ENCODE assay signal across 1 cellular context in genomic region chr6:11043961-11044711, GRCh38.
TF ChIP-seq lines count a peak whose summit lies in the region.

Gene ELOVL2 (minus strand): TSS chr6:11044305. CDS start chr6:11044230, 75 bp downstream.

TF ChIP-seq in HepG2, 621 proteins besides CTCF, POLR2A, EP300 and RAD21 (continued from another document and continues in another):
- no peak; the same call in 1 of the 2 replicates for TF ChIP-seq ZNF646 (CRISPR knock-in tag; IDR thresholded peaks at IDR 0.05)
- no peak for TF ChIP-seq ZNF879 (CRISPR knock-in tag; IDR thresholded peaks at IDR 0.05)
- TF ChIP-seq AGO2 (optimal IDR thresholded peaks at IDR 0.05; ENCODE audit: low read depth, low read length) = peak; percentile 17
- no peak; the same call in 1 of the 2 replicates for TF ChIP-seq ZFP82 (CRISPR knock-in tag; IDR thresholded peaks at IDR 0.05; ENCODE audit: borderline replicate concordance)
- TF ChIP-seq ZNF562 (CRISPR knock-in tag; IDR thresholded peaks at IDR 0.05; ENCODE audit: borderline replicate concordance) = no peak
- peak; percentile 99 for TF ChIP-seq SALL2 (CRISPR knock-in tag; IDR thresholded peaks at IDR 0.05)
- TF ChIP-seq, protein P1, sequence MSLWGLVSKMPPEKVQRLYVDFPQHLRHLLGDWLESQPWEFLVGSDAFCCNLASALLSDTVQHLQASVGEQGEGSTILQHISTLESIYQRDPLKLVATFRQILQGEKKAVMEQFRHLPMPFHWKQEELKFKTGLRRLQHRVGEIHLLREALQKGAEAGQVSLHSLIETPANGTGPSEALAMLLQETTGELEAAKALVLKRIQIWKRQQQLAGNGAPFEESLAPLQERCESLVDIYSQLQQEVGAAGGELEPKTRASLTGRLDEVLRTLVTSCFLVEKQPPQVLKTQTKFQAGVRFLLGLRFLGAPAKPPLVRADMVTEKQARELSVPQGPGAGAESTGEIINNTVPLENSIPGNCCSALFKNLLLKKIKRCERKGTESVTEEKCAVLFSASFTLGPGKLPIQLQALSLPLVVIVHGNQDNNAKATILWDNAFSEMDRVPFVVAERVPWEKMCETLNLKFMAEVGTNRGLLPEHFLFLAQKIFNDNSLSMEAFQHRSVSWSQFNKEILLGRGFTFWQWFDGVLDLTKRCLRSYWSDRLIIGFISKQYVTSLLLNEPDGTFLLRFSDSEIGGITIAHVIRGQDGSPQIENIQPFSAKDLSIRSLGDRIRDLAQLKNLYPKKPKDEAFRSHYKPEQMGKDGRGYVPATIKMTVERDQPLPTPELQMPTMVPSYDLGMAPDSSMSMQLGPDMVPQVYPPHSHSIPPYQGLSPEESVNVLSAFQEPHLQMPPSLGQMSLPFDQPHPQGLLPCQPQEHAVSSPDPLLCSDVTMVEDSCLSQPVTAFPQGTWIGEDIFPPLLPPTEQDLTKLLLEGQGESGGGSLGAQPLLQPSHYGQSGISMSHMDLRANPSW (CRISPR knock-in tag; IDR thresholded peaks at IDR 0.05; ENCODE audit: borderline replicate concordance) = no peak
- peak; percentile 47; the same call in 1 of the 2 replicates for TF ChIP-seq SMC3 (IDR thresholded peaks at IDR 0.05; ENCODE audit: low read length)
- TF ChIP-seq, protein P2, sequence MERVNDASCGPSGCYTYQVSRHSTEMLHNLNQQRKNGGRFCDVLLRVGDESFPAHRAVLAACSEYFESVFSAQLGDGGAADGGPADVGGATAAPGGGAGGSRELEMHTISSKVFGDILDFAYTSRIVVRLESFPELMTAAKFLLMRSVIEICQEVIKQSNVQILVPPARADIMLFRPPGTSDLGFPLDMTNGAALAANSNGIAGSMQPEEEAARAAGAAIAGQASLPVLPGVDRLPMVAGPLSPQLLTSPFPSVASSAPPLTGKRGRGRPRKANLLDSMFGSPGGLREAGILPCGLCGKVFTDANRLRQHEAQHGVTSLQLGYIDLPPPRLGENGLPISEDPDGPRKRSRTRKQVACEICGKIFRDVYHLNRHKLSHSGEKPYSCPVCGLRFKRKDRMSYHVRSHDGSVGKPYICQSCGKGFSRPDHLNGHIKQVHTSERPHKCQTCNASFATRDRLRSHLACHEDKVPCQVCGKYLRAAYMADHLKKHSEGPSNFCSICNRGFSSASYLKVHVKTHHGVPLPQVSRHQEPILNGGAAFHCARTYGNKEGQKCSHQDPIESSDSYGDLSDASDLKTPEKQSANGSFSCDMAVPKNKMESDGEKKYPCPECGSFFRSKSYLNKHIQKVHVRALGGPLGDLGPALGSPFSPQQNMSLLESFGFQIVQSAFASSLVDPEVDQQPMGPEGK (CRISPR knock-in tag; IDR thresholded peaks at IDR 0.05) = peak; percentile 73
- no peak for TF ChIP-seq TGIF2 (CRISPR knock-in tag; IDR thresholded peaks at IDR 0.05)
- TF ChIP-seq ZUFSP (CRISPR knock-in tag; IDR thresholded peaks at IDR 0.05; ENCODE audit: borderline replicate concordance) = no peak
- TF ChIP-seq, protein P3, sequence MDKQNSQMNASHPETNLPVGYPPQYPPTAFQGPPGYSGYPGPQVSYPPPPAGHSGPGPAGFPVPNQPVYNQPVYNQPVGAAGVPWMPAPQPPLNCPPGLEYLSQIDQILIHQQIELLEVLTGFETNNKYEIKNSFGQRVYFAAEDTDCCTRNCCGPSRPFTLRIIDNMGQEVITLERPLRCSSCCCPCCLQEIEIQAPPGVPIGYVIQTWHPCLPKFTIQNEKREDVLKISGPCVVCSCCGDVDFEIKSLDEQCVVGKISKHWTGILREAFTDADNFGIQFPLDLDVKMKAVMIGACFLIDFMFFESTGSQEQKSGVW (CRISPR knock-in tag; IDR thresholded peaks at IDR 0.05; ENCODE audit: borderline replicate concordance) = no peak
- TF ChIP-seq CHD4 (IDR thresholded peaks at IDR 0.05; ENCODE audit: borderline replicate concordance, low read length) = no peak
- TF ChIP-seq ZNF770 (CRISPR knock-in tag; IDR thresholded peaks at IDR 0.05) = no peak; the same call in 1 of the 2 replicates
- peak; percentile 81 for TF ChIP-seq ZNF329 (CRISPR knock-in tag; IDR thresholded peaks at IDR 0.05; ENCODE audit: low read depth)
- TF ChIP-seq SIX4 (CRISPR knock-in tag; IDR thresholded peaks at IDR 0.05) = no peak
- TF ChIP-seq, protein P4, sequence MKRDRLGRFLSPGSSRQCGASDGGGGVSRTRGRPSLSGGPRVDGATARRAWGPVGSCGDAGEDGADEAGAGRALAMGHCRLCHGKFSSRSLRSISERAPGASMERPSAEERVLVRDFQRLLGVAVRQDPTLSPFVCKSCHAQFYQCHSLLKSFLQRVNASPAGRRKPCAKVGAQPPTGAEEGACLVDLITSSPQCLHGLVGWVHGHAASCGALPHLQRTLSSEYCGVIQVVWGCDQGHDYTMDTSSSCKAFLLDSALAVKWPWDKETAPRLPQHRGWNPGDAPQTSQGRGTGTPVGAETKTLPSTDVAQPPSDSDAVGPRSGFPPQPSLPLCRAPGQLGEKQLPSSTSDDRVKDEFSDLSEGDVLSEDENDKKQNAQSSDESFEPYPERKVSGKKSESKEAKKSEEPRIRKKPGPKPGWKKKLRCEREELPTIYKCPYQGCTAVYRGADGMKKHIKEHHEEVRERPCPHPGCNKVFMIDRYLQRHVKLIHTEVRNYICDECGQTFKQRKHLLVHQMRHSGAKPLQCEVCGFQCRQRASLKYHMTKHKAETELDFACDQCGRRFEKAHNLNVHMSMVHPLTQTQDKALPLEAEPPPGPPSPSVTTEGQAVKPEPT (CRISPR knock-in tag; IDR thresholded peaks at IDR 0.05; ENCODE audit: low read depth) = no peak
- TF ChIP-seq ZNF235 (CRISPR knock-in tag; IDR thresholded peaks at IDR 0.05; ENCODE audit: borderline replicate concordance) = no peak
- 0 out of 2 replicates have a peak, but pooled peaks have one; percentile 71 for TF ChIP-seq ESRRA (CRISPR knock-in tag; IDR thresholded peaks at IDR 0.05; ENCODE audit: low read depth)
- TF ChIP-seq, protein P5, sequence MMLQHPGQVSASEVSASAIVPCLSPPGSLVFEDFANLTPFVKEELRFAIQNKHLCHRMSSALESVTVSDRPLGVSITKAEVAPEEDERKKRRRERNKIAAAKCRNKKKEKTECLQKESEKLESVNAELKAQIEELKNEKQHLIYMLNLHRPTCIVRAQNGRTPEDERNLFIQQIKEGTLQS (CRISPR knock-in tag; IDR thresholded peaks at IDR 0.05) = no peak
- TF ChIP-seq, protein P6, sequence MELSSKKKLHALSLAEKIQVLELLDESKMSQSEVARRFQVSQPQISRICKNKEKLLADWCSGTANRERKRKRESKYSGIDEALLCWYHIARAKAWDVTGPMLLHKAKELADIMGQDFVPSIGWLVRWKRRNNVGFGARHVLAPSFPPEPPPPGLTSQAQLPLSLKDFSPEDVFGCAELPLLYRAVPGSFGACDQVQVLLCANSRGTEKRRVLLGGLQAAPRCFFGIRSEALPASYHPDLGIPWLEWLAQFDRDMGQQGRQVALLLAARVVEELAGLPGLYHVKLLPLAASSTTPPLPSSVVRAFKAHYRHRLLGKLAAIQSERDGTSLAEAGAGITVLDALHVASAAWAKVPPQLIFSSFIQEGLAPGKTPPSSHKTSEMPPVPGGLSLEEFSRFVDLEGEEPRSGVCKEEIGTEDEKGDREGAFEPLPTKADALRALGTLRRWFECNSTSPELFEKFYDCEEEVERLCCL (CRISPR knock-in tag; IDR thresholded peaks at IDR 0.05; ENCODE audit: borderline replicate concordance) = no peak
- no peak for TF ChIP-seq ELF4 (CRISPR knock-in tag; IDR thresholded peaks at IDR 0.05; ENCODE audit: borderline replicate concordance)
- TF ChIP-seq KLF9 (CRISPR knock-in tag; IDR thresholded peaks at IDR 0.05; ENCODE audit: low read depth) = no peak
- no peak for TF ChIP-seq GABPA (IDR thresholded peaks at IDR 0.05; ENCODE audit: low read depth, low read length)
- no peak for TF ChIP-seq GABPA (CRISPR knock-in tag; IDR thresholded peaks at IDR 0.05; ENCODE audit: low read depth)
- TF ChIP-seq, protein P7, sequence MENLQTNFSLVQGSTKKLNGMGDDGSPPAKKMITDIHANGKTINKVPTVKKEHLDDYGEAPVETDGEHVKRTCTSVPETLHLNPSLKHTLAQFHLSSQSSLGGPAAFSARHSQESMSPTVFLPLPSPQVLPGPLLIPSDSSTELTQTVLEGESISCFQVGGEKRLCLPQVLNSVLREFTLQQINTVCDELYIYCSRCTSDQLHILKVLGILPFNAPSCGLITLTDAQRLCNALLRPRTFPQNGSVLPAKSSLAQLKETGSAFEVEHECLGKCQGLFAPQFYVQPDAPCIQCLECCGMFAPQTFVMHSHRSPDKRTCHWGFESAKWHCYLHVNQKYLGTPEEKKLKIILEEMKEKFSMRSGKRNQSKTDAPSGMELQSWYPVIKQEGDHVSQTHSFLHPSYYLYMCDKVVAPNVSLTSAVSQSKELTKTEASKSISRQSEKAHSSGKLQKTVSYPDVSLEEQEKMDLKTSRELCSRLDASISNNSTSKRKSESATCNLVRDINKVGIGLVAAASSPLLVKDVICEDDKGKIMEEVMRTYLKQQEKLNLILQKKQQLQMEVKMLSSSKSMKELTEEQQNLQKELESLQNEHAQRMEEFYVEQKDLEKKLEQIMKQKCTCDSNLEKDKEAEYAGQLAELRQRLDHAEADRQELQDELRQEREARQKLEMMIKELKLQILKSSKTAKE (CRISPR knock-in tag; IDR thresholded peaks at IDR 0.05; ENCODE audit: borderline replicate concordance) = no peak
- TF ChIP-seq, protein P8, sequence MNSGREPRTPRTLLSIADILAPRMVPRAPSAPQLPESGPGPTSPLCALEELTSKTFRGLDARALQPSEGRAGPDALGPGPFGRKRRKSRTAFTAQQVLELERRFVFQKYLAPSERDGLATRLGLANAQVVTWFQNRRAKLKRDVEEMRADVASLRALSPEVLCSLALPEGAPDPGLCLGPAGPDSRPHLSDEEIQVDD (CRISPR knock-in tag; IDR thresholded peaks at IDR 0.05; ENCODE audit: borderline replicate concordance) = no peak; the same call in 1 of the 2 replicates
- 0 out of 2 replicates have a peak, but pooled peaks have one; percentile 37 for TF ChIP-seq FOSL1 (CRISPR knock-in tag; IDR thresholded peaks at IDR 0.05; ENCODE audit: borderline replicate concordance)
- no peak for TF ChIP-seq ZNF205 (CRISPR knock-in tag; IDR thresholded peaks at IDR 0.05)
